15 cellular contexts compared by ENCODE assay signal in the genomic region with DNA sequence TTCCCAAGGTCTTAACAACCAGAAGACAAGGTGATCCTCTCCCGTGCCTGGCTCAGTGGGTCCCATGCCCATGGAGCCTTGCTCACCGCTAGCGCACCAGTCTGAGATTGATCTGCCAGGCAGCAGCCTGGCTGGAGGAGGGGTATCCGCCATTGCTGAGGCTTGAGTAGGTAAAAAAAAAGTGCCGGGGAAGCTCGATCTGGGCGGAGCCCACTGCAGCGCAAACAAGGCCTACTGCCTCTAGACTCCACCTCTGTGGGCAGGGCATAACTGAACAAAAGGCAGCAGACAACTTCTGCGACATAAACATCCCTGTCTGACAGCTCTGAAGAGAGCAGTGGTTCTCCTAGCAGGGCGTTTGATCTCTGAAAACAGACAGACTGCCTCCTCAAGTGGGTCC.
A peak's percentile ranks its signal among the peaks of the same experiment; 100 is the strongest.
DNase-seq lines count a peak whose midpoint lies in the region; ATAC-seq and TF ChIP-seq lines count a peak whose summit lies in the region.
"Had no signal": no experiment of that assay in that cellular context is flagged by ENCODE, and none has a peak within 500 bp of the region (broad histone marks: within the 10 kb centered on the region; RNA-seq: fewer than 3 reads in every experiment).

No MANE protein-coding gene starts in this region.

- POLR2A ChIA-PET in PC-9 (lab: Charles Lee; ENCODE audit: unreplicated experiment), result no interaction called here

- H3K18ac ChIP-seq in neuronal stem cell (ENCODE audit: low read length), result no peak overlapping the region

- no peaks in the 10 kb centered on the region for H3K9me3 ChIP-seq in PC-9 (ENCODE audit: insufficient read depth, low read depth)
- no peaks in the 10 kb centered on the region for H3K9me3 ChIP-seq in neuronal stem cell (replicated peaks in 1 of 2; ENCODE audit: control insufficient read depth in 2 of 2, insufficient read depth in 1 of 2, low read depth in 1 of 2, low read length in 2 of 2)
- H3K9me3 ChIP-seq in upper lobe of right lung, result no peaks in the 10 kb centered on the region

- no peak overlapping the region for H2AK5ac ChIP-seq in neuronal stem cell (ENCODE audit: low read depth, low read length)

- no peak overlapping the region for H3K27ac ChIP-seq in PC-9
- H3K27ac ChIP-seq in neuronal stem cell (replicated peaks; ENCODE audit: low read length), result no peak overlapping the region
- H3K27ac ChIP-seq in upper lobe of right lung, result no peak overlapping the region
- no peak overlapping the region for H3K27ac ChIP-seq in brain microvascular endothelial cell
- H3K27ac ChIP-seq: BLaER1, SK-N-MC had no signal

- H4K8ac ChIP-seq in neuronal stem cell (ENCODE audit: low read depth, low read length), result no peak overlapping the region

- DNase-seq in DMS53 treated with DMSO at 0.1 percent for 48 hours (lab: John Stamatoyannopoulos, UW; ENCODE audit: unreplicated experiment), result peak; percentile 72
- DNase-seq in HuH-7 (ENCODE audit: low spot score), result peak; percentile 5
- peak in 1 of 2 experiments; percentile 20 for DNase-seq in PC-9
- DNase-seq in neuronal stem cell (ENCODE audit: low spot score), result no peak
- no peak for DNase-seq in Kasumi-1 (lab: John Stamatoyannopoulos, UW)
- DNase-seq in upper lobe of right lung, result no peak
- DNase-seq in brain microvascular endothelial cell, result no peak
- DNase-seq: NCI-H1048; NCI-H1694; NCI-H524 treated with DMSO at 0.1 percent for 48 hours; NK-92 treated with Interleukin-12 subunit alpha and Interleukin-12 subunit beta, amount 100 ng/mL, for 24 hours; OCI-M1; T-helper 1 cell had no signal

- no peak overlapping the region for H2BK12ac ChIP-seq in neuronal stem cell (ENCODE audit: low read length)

- WGBS in neuronal stem cell (ENCODE audit: extremely low coverage in 2 of 2, insufficient read length in 2 of 2, insufficient replicate concordance in 1 of 2), 2 donors, result no CpG with 5 or more reads among the region's 10 CpGs

- CTCF ChIA-PET in PC-9 (lab: Charles Lee), result interaction anchor here (0.6 kb wide), 1 partner anchor 200 kb away, joined by 4 read pairs; no protein-coding TSS in a partner anchor

- no peak overlapping the region for H2BK5ac ChIP-seq in neuronal stem cell (ENCODE audit: low read length)

- H3K4me1 ChIP-seq in PC-9 (replicated peaks; ENCODE audit: insufficient read depth) (no peaks in the 10 kb centered on the region), neuronal stem cell (ENCODE audit: control insufficient read depth in 2 of 2, insufficient read depth in 1 of 2, low read depth in 1 of 2, low read length in 2 of 2) (no peaks in the 10 kb centered on the region), upper lobe of right lung (no peaks in the 10 kb centered on the region)
- H3K4me1 ChIP-seq: BLaER1 had no signal

- no peak overlapping the region for H3K4ac ChIP-seq in neuronal stem cell (ENCODE audit: low read length)

- peak overlapping the region; percentile 69 for H2AFZ ChIP-seq in PC-9
- no peak overlapping the region for H2AFZ ChIP-seq in neuronal stem cell (ENCODE audit: low read length)

- no TSS peak for BruUV-seq in PC-9 (replicated peaks; lab: Mats Ljungman, UMichigan)

- no peaks in the 10 kb centered on the region for H4K20me1 ChIP-seq in PC-9 (ENCODE audit: insufficient read depth)
- H4K20me1 ChIP-seq: BLaER1 had no signal

- H3K14ac ChIP-seq in neuronal stem cell (ENCODE audit: low read length), result no peak overlapping the region

- H2BK120ac ChIP-seq in neuronal stem cell (ENCODE audit: low read depth, low read length), result no peak overlapping the region

- H3K4me3 ChIP-seq in PC-9, result peak overlapping the region; percentile 42; the same call in 1 of the 2 replicates
- H3K4me3 ChIP-seq in neuronal stem cell (ENCODE audit: low read length in 2 of 2), result no peak overlapping the region
- no peak overlapping the region for H3K4me3 ChIP-seq in upper lobe of right lung
- no peak overlapping the region for H3K4me3 ChIP-seq in brain microvascular endothelial cell (ENCODE audit: low read depth, low read length)
- H3K4me3 ChIP-seq: BLaER1, SK-N-MC had no signal

- H3K79me1 ChIP-seq in neuronal stem cell (ENCODE audit: low read depth, low read length), result no peaks in the 10 kb centered on the region

- H3K9ac ChIP-seq in neuronal stem cell (ENCODE audit: low read depth, low read length, poor library complexity), result peak overlapping the region; percentile 44
- H3K9ac ChIP-seq: BLaER1 had no signal

- H3K4me2 ChIP-seq in PC-9 (peak overlapping the region; percentile 58), neuronal stem cell (ENCODE audit: insufficient read depth, low read length, poor library complexity, severe bottlenecking) (no peak overlapping the region)
- H3K4me2 ChIP-seq: BLaER1 had no signal

- no peak for ATAC-seq in upper lobe of right lung

- no peak overlapping the region for H4K91ac ChIP-seq in neuronal stem cell (ENCODE audit: low read depth, low read length, poor library complexity)

- intact Hi-C loops in PC-9 (cut with micrococcal nuclease; ENCODE audit: unreplicated experiment) (no loop called here), upper lobe of right lung (cut with DNase I) (no loop called here)

- in situ Hi-C loops in brain microvascular endothelial cell (cut with HindIII; ENCODE audit: low pct_ligation_motif_present, low sequenced_read_pairs), result no loop called here

- no peaks in the 10 kb centered on the region for H3K79me2 ChIP-seq in PC-9 (ENCODE audit: low read depth)

- no peak overlapping the region for H3K23ac ChIP-seq in neuronal stem cell (ENCODE audit: low read depth, low read length, poor library complexity)

- no peaks in the 10 kb centered on the region for H3F3A ChIP-seq in PC-9 (ENCODE audit: insufficient read depth, low read depth)

- no peak overlapping the region for H2BK15ac ChIP-seq in neuronal stem cell (ENCODE audit: low read length)

- H3K36me3 ChIP-seq in PC-9 (ENCODE audit: low read depth) (no peaks in the 10 kb centered on the region), neuronal stem cell (replicated peaks in 1 of 2; ENCODE audit: control insufficient read depth in 2 of 2, insufficient read depth in 2 of 2, low read length in 2 of 2) (no peaks in the 10 kb centered on the region), upper lobe of right lung (no peaks in the 10 kb centered on the region), brain microvascular endothelial cell (replicated peaks) (no peaks in the 10 kb centered on the region)
- H3K36me3 ChIP-seq: BLaER1 had no signal

- 0 out of 2 replicates have a peak, but pooled peaks cover 7% of the 10 kb centered on the region for H3K27me3 ChIP-seq in PC-9 (ENCODE audit: insufficient read depth, low read depth)
- no peaks in the 10 kb centered on the region for H3K27me3 ChIP-seq in neuronal stem cell (ENCODE audit: control insufficient read depth in 3 of 3, insufficient read depth in 3 of 3, low read depth in 1 of 3, low read length in 3 of 3)
- H3K27me3 ChIP-seq in upper lobe of right lung, result no peaks in the 10 kb centered on the region
- no peaks in the 10 kb centered on the region for H3K27me3 ChIP-seq in brain microvascular endothelial cell (replicated peaks)
- H3K27me3 ChIP-seq: BLaER1 had no signal

- H3K9me2 ChIP-seq in PC-9 (ENCODE audit: insufficient read depth), result no peaks in the 10 kb centered on the region

- TF ChIP-seq CTCF in PC-9 (conservative IDR thresholded peaks at IDR 0.05), result no peak
- TF ChIP-seq CTCF in upper lobe of right lung (IDR thresholded peaks at IDR 0.05), result no peak
- no peak for TF ChIP-seq CTCF in brain microvascular endothelial cell (IDR thresholded peaks at IDR 0.05; ENCODE audit: low read depth, low read length, missing control alignments)

Comparison
In these comparisons a context has a peak if more than half of its experiments do, and no peak if none do; other contexts are left out.
1. DNase-seq: peak in DMS53 treated with DMSO at 0.1 percent for 48 hours (single experiment) and HuH-7 (single experiment); none in neuronal stem cell (single experiment), Kasumi-1 (0 of 2), upper lobe of right lung (single experiment) and brain microvascular endothelial cell (single experiment).